ENCODE assay signal across 8 cellular contexts in the genomic region with DNA sequence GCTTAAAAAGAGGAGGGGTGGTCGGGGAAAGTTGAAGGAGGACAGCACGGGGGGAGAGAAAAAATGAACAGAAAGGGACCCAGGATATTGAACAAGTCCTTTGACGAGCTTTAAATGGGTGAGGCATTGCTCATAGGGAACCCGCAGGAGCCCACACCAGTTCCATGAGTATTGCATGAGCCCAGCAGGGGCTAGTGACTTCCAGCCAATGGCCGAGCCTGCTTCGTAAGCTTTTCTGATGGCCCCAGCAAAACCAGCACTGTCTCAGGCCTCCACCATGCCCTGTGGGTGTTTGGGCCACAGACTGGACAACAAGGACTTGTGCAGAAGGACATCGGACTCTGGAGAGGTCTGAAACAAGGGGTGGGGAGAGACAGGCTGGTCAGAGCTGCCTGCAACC.
DNase-seq lines count a peak whose midpoint lies in the region; ATAC-seq and TF ChIP-seq lines count a peak whose summit lies in the region.

No MANE protein-coding gene starts in this region.

- H3K9me3 ChIP-seq in ascending aorta (no peaks in the 10 kb centered on the region), lower lobe of right lung (no peaks in the 10 kb centered on the region), tibial nerve (no peaks in the 10 kb centered on the region)

- 54 to 55% methylated on average over 7 of the region's 7 CpGs for WGBS in tibial nerve, 2 donors

- no peak for TF ChIP-seq POLR2A in tibial nerve (IDR thresholded peaks at IDR 0.05)

- no peak for DNase-seq in activated T-cell treated with anti-CD3 and anti-CD28 coated beads, Interleukin-2, amount 50 U/mL, for 4 hours
- DNase-seq in activated T-cell treated with anti-CD3 and anti-CD28 coated beads for 4 hours (no peak), ascending aorta (ENCODE audit: low spot score in 2 of 2) (no peak), lower lobe of right lung (no peak), tibial nerve (ENCODE audit: low spot score in 2 of 2) (no peak), NK-92 (lab: John Stamatoyannopoulos, UW; ENCODE audit: unreplicated experiment) (no peak), UCSD-AML1 (lab: John Stamatoyannopoulos, UW; ENCODE audit: unreplicated experiment) (no peak)

- H3K4me3 ChIP-seq in ascending aorta, result no peak overlapping the region
- no peak overlapping the region for H3K4me3 ChIP-seq in lower lobe of right lung
- H3K4me3 ChIP-seq in tibial nerve, result no peak overlapping the region

- H3K36me3 ChIP-seq in ascending aorta, result no peaks in the 10 kb centered on the region
- no peaks in the 10 kb centered on the region for H3K36me3 ChIP-seq in lower lobe of right lung
- no peaks in the 10 kb centered on the region for H3K36me3 ChIP-seq in tibial nerve

- peaks cover 59% of the 10 kb centered on the region for H3K4me1 Mint-ChIP-seq in activated T-cell treated with anti-CD3 and anti-CD28 coated beads, Interleukin-2, amount 50 U/mL, for 4 hours (ENCODE audit: low read depth)

- intact Hi-C loops in ascending aorta (cut with DNase I) (loop anchor here (2.0 to 5.0 kb wide), 5 partner anchors 104 to 741 kb away; no protein-coding TSS in a partner anchor), lower lobe of right lung (cut with DNase I) (no loop called here)

- peak overlapping the region; percentile 65 to 84 for H3K27ac ChIP-seq in ascending aorta
- peak overlapping the region; percentile 80 for H3K27ac ChIP-seq in lower lobe of right lung
- peak overlapping the region; percentile 50 to 96 (median 84) for H3K27ac ChIP-seq in tibial nerve

- no peak for ATAC-seq in activated T-cell treated with anti-CD3 and anti-CD28 coated beads, Interleukin-2, amount 50 U/mL, for 4 hours
- no peak for ATAC-seq in lower lobe of right lung
- ATAC-seq in GM18870 (IDR thresholded peaks at IDR 0.05; ENCODE audit: unreplicated experiment), result no peak

- H3K36me3 Mint-ChIP-seq in activated T-cell treated with anti-CD3 and anti-CD28 coated beads, Interleukin-2, amount 50 U/mL, for 4 hours (ENCODE audit: insufficient read depth), result no peaks in the 10 kb centered on the region

- H3K4me1 ChIP-seq in ascending aorta (peaks cover 13 to 40% of the 10 kb centered on the region in 2 donors), lower lobe of right lung (peaks cover 55% of the 10 kb centered on the region), tibial nerve (peaks cover 0 to 53% (median 42%) of the 10 kb centered on the region in 4 donors)

- peak overlapping the region; percentile 16 for H3K4me3 Mint-ChIP-seq in activated T-cell treated with anti-CD3 and anti-CD28 coated beads, Interleukin-2, amount 50 U/mL, for 4 hours

- H3K27me3 ChIP-seq in ascending aorta (no peaks in the 10 kb centered on the region), lower lobe of right lung (ENCODE audit: low read depth) (no peaks in the 10 kb centered on the region), tibial nerve (no peaks in the 10 kb centered on the region)

- TF ChIP-seq EP300 in tibial nerve (IDR thresholded peaks at IDR 0.05), result no peak

- no peaks in the 10 kb centered on the region for H3K9me3 Mint-ChIP-seq in activated T-cell treated with anti-CD3 and anti-CD28 coated beads, Interleukin-2, amount 50 U/mL, for 4 hours

- no peaks in the 10 kb centered on the region for H3K27me3 Mint-ChIP-seq in activated T-cell treated with anti-CD3 and anti-CD28 coated beads, Interleukin-2, amount 50 U/mL, for 4 hours (ENCODE audit: low read depth)

- TF ChIP-seq CTCF in ascending aorta (IDR thresholded peaks at IDR 0.05) (no peak), lower lobe of right lung (IDR thresholded peaks at IDR 0.05) (no peak), tibial nerve (IDR thresholded peaks at IDR 0.05) (no peak)
